1 cellular context compared by ENCODE assay signal in genomic region chr11:113663567-113663966, GRCh38.
TF ChIP-seq lines count a peak whose summit lies in the region.

No MANE protein-coding gene starts in this region.

TF ChIP-seq in K562, 482 proteins besides CTCF, POLR2A, EP300 and RAD21 (continued from another document and continues in another):
- no peak for TF ChIP-seq ILF3 (IDR thresholded peaks at IDR 0.05; ENCODE audit: borderline replicate concordance)
- no peak for TF ChIP-seq ZNF12 (CRISPR knock-in tag; IDR thresholded peaks at IDR 0.05)
- TF ChIP-seq FOXM1 (IDR thresholded peaks at IDR 0.05; ENCODE audit: low read depth): no peak
- TF ChIP-seq FOXM1 (CRISPR knock-in tag; IDR thresholded peaks at IDR 0.05; ENCODE audit: low read depth): no peak
- no peak for TF ChIP-seq ZNF699 (CRISPR knock-in tag; IDR thresholded peaks at IDR 0.05; ENCODE audit: insufficient replicate concordance)
- peak; percentile 60; the same call in 1 of the 2 replicates for TF ChIP-seq JUND (IDR thresholded peaks at IDR 0.05; ENCODE audit: borderline replicate concordance, low read depth, low read length)
- TF ChIP-seq JUND (tag; IDR thresholded peaks at IDR 0.05; ENCODE audit: borderline replicate concordance, low read depth, low read length): peak; percentile 6; the same call in 1 of the 3 replicates
- TF ChIP-seq NELFE (IDR thresholded peaks at IDR 0.05; ENCODE audit: insufficient read depth, insufficient read length): no peak
- no peak for TF ChIP-seq SNRNP70 (optimal IDR thresholded peaks at IDR 0.05; ENCODE audit: low read depth, low read length)
- TF ChIP-seq MTA3 (IDR thresholded peaks at IDR 0.05; ENCODE audit: borderline replicate concordance): 0 out of 2 replicates have a peak, but pooled peaks have one; percentile 12
- no peak; the same call in 1 of the 2 replicates for TF ChIP-seq JUN (IDR thresholded peaks at IDR 0.05; ENCODE audit: borderline replicate concordance, low read depth, low read length)
- peak; percentile 76; the same call in 1 of the 2 replicates for TF ChIP-seq JUN (CRISPR knock-in tag; IDR thresholded peaks at IDR 0.05; ENCODE audit: borderline replicate concordance)
- no peak for TF ChIP-seq HNRNPL (IDR thresholded peaks at IDR 0.05; ENCODE audit: low read depth, low read length)
- TF ChIP-seq CREB3 (tag; conservative IDR thresholded peaks at IDR 0.05; ENCODE audit: low read depth): peak; percentile 44; the same call in 1 of the 2 replicates
- no peak for TF ChIP-seq BDP1 (IDR thresholded peaks at IDR 0.05; ENCODE audit: insufficient read depth, insufficient read length)
- TF ChIP-seq JUNB (CRISPR knock-in tag; conservative IDR thresholded peaks at IDR 0.05): no peak
- no peak for TF ChIP-seq IRF2 (CRISPR knock-in tag; IDR thresholded peaks at IDR 0.05)
- TF ChIP-seq FOXO4 (CRISPR knock-in tag; IDR thresholded peaks at IDR 0.05): no peak
- no peak for TF ChIP-seq ZNF561 (CRISPR knock-in tag; conservative IDR thresholded peaks at IDR 0.05)
- no peak for TF ChIP-seq KLF13 (tag; IDR thresholded peaks at IDR 0.05; ENCODE audit: borderline replicate concordance, low read depth)
- no peak for TF ChIP-seq ERF (CRISPR knock-in tag; IDR thresholded peaks at IDR 0.05)
- TF ChIP-seq MCM2 (IDR thresholded peaks at IDR 0.05; ENCODE audit: low read depth): no peak
- TF ChIP-seq FOXP1 (CRISPR knock-in tag; IDR thresholded peaks at IDR 0.05): no peak
- TF ChIP-seq ZNF384 (IDR thresholded peaks at IDR 0.05; ENCODE audit: low read depth, low read length): no peak
- TF ChIP-seq SMARCA4 (IDR thresholded peaks at IDR 0.05): no peak
- TF ChIP-seq NKRF (IDR thresholded peaks at IDR 0.05; ENCODE audit: borderline replicate concordance): no peak
- peak; percentile 63; the same call in 1 of the 2 replicates for TF ChIP-seq BACH1 (tag; IDR thresholded peaks at IDR 0.05)
- TF ChIP-seq ARHGAP35 (IDR thresholded peaks at IDR 0.05; ENCODE audit: partially characterized antibody): no peak
- TF ChIP-seq WHSC1 (IDR thresholded peaks at IDR 0.05; ENCODE audit: low read length): no peak
- TF ChIP-seq IRF9 (tag; IDR thresholded peaks at IDR 0.05): peak; percentile 9; the same call in 1 of the 2 replicates
- peak; percentile 83 for TF ChIP-seq ZNF175 (CRISPR knock-in tag; IDR thresholded peaks at IDR 0.05; ENCODE audit: low read depth)
- TF ChIP-seq ZNF79 (CRISPR knock-in tag; IDR thresholded peaks at IDR 0.05; ENCODE audit: low read depth): no peak
- TF ChIP-seq ZNF121 (CRISPR knock-in tag; conservative IDR thresholded peaks at IDR 0.05): no peak
- TF ChIP-seq NFIC (IDR thresholded peaks at IDR 0.05): no peak
- TF ChIP-seq CBFA2T3 (IDR thresholded peaks at IDR 0.05): peak; percentile 55
- TF ChIP-seq STAT6 (CRISPR knock-in tag; IDR thresholded peaks at IDR 0.05): no peak
- TF ChIP-seq NFIX (CRISPR knock-in tag; IDR thresholded peaks at IDR 0.05; ENCODE audit: low read depth): no peak
- no peak for TF ChIP-seq KHSRP (IDR thresholded peaks at IDR 0.05)
- TF ChIP-seq SIN3B (IDR thresholded peaks at IDR 0.05; ENCODE audit: low read depth): no peak
- TF ChIP-seq PREB (CRISPR knock-in tag; IDR thresholded peaks at IDR 0.05): no peak
- TF ChIP-seq HBP1 (CRISPR knock-in tag; IDR thresholded peaks at IDR 0.05): no peak
- no peak for TF ChIP-seq KAT8 (IDR thresholded peaks at IDR 0.05; ENCODE audit: low read depth)
- no peak for TF ChIP-seq CHD7 (IDR thresholded peaks at IDR 0.05; ENCODE audit: low read depth, low read length)
- TF ChIP-seq DIDO1 (tag; IDR thresholded peaks at IDR 0.05; ENCODE audit: low read depth): no peak
